35 cellular contexts compared by ENCODE assay signal in genomic region chr3:48345946-48346572, GRCh38. TPM values are rescaled to one million over a fixed set of nuclear protein-coding genes. Genes with fewer than 3 reads are reported as not detected.
"Had no signal": no experiment of that assay in that cellular context is flagged by ENCODE, and none has a peak within 500 bp of the region (broad histone marks: within the 10 kb centered on the region; RNA-seq: fewer than 3 reads in every experiment).

No MANE protein-coding gene starts in this region.

- H3K9me3 ChIP-seq: ascending aorta, SJCRH30 had no signal

- H3K4me3 ChIP-seq: ascending aorta, cardiac muscle cell, SJCRH30 had no signal

- H3K27ac Mint-ChIP-seq: activated CD4-positive, alpha-beta memory T cell treated with anti-CD3 and anti-CD28 coated beads, Interleukin-2, amount 10 ng/mL, durations not matched to agents 7 days and 5 days; activated CD8-positive, alpha-beta memory T cell treated with anti-CD3 and anti-CD28 coated beads, Interleukin-2, amount 10 ng/mL, durations not matched to agents 7 days and 5 days; activated naive CD4-positive, alpha-beta T cell treated with anti-CD3 and anti-CD28 coated beads, Interleukin-2, amount 50 U/mL, for 24 hours; activated naive CD8-positive, alpha-beta T cell treated with anti-CD3 and anti-CD28 coated beads, Interleukin-2, amount 10 ng/mL, durations not matched to agents 7 days and 5 days; activated T-helper 2 cell treated with anti-CD3 and anti-CD28 coated beads, Interferon-gamma antibody, Interleukin-2, Interleukin-4, amounts not matched to agents 10 μg/mL and 5 μg/mL and 100 μg/mL, durations not matched to agents 14 hours and 24 hours and 36 hours had no signal

- H3K4me1 ChIP-seq: ascending aorta had no signal

- H3K9me3 Mint-ChIP-seq: activated CD4-positive, alpha-beta memory T cell treated with anti-CD3 and anti-CD28 coated beads, Interleukin-2, amount 10 ng/mL, durations not matched to agents 7 days and 5 days; activated naive CD4-positive, alpha-beta T cell treated with anti-CD3 and anti-CD28 coated beads, Interleukin-2, amount 50 U/mL, for 24 hours; activated naive CD8-positive, alpha-beta T cell treated with anti-CD3 and anti-CD28 coated beads, Interleukin-2, amount 10 ng/mL, durations not matched to agents 7 days and 5 days; activated T-helper 2 cell treated with anti-CD3 and anti-CD28 coated beads, Interferon-gamma antibody, Interleukin-2, Interleukin-4, amounts not matched to agents 10 μg/mL and 5 μg/mL and 100 μg/mL, durations not matched to agents 14 hours and 24 hours and 36 hours; central memory CD8-positive, alpha-beta T cell had no signal

- H3K27me3 Mint-ChIP-seq: activated naive CD4-positive, alpha-beta T cell treated with anti-CD3 and anti-CD28 coated beads, Interleukin-2, amount 50 U/mL, for 24 hours had no signal

- H3K36me3 ChIP-seq: ascending aorta, cardiac muscle cell, SJCRH30, WERI-Rb-1 had no signal

- H3K36me3 Mint-ChIP-seq: activated CD8-positive, alpha-beta memory T cell treated with anti-CD3 and anti-CD28 coated beads, Interleukin-2, amount 10 ng/mL, durations not matched to agents 7 days and 5 days; activated naive CD4-positive, alpha-beta T cell treated with anti-CD3 and anti-CD28 coated beads, Interleukin-2, amount 50 U/mL, for 24 hours; activated naive CD8-positive, alpha-beta T cell treated with anti-CD3 and anti-CD28 coated beads, Interleukin-2, amount 10 ng/mL, durations not matched to agents 7 days and 5 days had no signal

- H3K27me3 ChIP-seq: ascending aorta, SJCRH30 had no signal

- H3K4me3 Mint-ChIP-seq: activated CD4-positive, alpha-beta memory T cell treated with anti-CD3 and anti-CD28 coated beads, Interleukin-2, amount 10 ng/mL, durations not matched to agents 7 days and 5 days; activated CD8-positive, alpha-beta memory T cell treated with anti-CD3 and anti-CD28 coated beads, Interleukin-2, amount 10 ng/mL, durations not matched to agents 7 days and 5 days; activated naive CD4-positive, alpha-beta T cell treated with anti-CD3 and anti-CD28 coated beads, Interleukin-2, amount 50 U/mL, for 24 hours; activated naive CD8-positive, alpha-beta T cell treated with anti-CD3 and anti-CD28 coated beads, Interleukin-2, amount 10 ng/mL, durations not matched to agents 7 days and 5 days; central memory CD8-positive, alpha-beta T cell had no signal

- H3K27ac ChIP-seq: ascending aorta, cardiac muscle cell, SJCRH30, WERI-Rb-1 had no signal

- ATAC-seq: activated CD8-positive, alpha-beta memory T cell treated with anti-CD3 and anti-CD28 coated beads, Interleukin-2, amount 10 ng/mL, durations not matched to agents 7 days and 5 days; Panc1 had no signal

- DNase-seq: activated CD4-positive, alpha-beta memory T cell treated with anti-CD3 and anti-CD28 coated beads, Interleukin-2, amount 10 ng/mL, durations not matched to agents 7 days and 5 days; activated CD4-positive, alpha-beta T cell treated with anti-CD3 and anti-CD28 coated beads for 1 hour; activated CD4-positive, alpha-beta T cell treated with anti-CD3 and anti-CD28 coated beads for 48 hours; activated CD4-positive, CD25-positive, alpha-beta regulatory T cell; activated CD8-positive, alpha-beta memory T cell treated with anti-CD3 and anti-CD28 coated beads for 24 hours; activated CD8-positive, alpha-beta memory T cell treated with anti-CD3 and anti-CD28 coated beads, Interleukin-2, amount 10 ng/mL, durations not matched to agents 7 days and 5 days; activated gamma-delta T cell; activated naive CD4-positive, alpha-beta T cell treated with Interleukin-2 at 50 U/mL for 16 hours; activated naive CD8-positive, alpha-beta T cell treated with anti-CD3 and anti-CD28 coated beads, Interleukin-2, amount 10 ng/mL, durations not matched to agents 7 days and 5 days; activated T-cell treated with anti-CD3 and anti-CD28 coated beads, Interleukin-2, amount 50 U/mL, for 1 hour; amygdala; NCI-H1105; NCI-H1417 treated with DMSO at 0.1 percent for 48 hours; NCI-H187 treated with DMSO at 0.1 percent for 48 hours; NCI-H2081; NCI-H2171 treated with DMSO at 0.1 percent for 48 hours; NCI-H2227 treated with DMSO at 0.1 percent for 48 hours; NCI-H446; NCI-H510A treated with DMSO at 0.1 percent for 48 hours; SHP77; SJCRH30; SW 1271; T-helper 1 cell; T-helper 9 cell; WERI-Rb-1 had no signal

- H3K4me1 Mint-ChIP-seq: activated CD4-positive, alpha-beta memory T cell treated with anti-CD3 and anti-CD28 coated beads, Interleukin-2, amount 10 ng/mL, durations not matched to agents 7 days and 5 days; activated CD8-positive, alpha-beta memory T cell treated with anti-CD3 and anti-CD28 coated beads, Interleukin-2, amount 10 ng/mL, durations not matched to agents 7 days and 5 days; activated naive CD4-positive, alpha-beta T cell treated with anti-CD3 and anti-CD28 coated beads, Interleukin-2, amount 50 U/mL, for 24 hours; activated naive CD8-positive, alpha-beta T cell treated with anti-CD3 and anti-CD28 coated beads, Interleukin-2, amount 10 ng/mL, durations not matched to agents 7 days and 5 days; central memory CD8-positive, alpha-beta T cell had no signal

RNA-seq across cellular contexts. Expression of gene SPINK8, which starts 12.6 kb away (rescaled TPM):
- total RNA-seq: activated CD4-positive, alpha-beta memory T cell treated with anti-CD3 and anti-CD28 coated beads, Interleukin-2, amount 10 ng/mL, durations not matched to agents 7 days and 5 days; activated CD8-positive, alpha-beta memory T cell treated with anti-CD3 and anti-CD28 coated beads, Interleukin-2, amount 10 ng/mL, durations not matched to agents 7 days and 5 days; activated naive CD8-positive, alpha-beta T cell treated with anti-CD3 and anti-CD28 coated beads, Interleukin-2, amount 10 ng/mL, durations not matched to agents 7 days and 5 days; activated T-helper 2 cell treated with anti-CD3 and anti-CD28 coated beads, Interferon-gamma antibody, Interleukin-2, Interleukin-4, amounts not matched to agents 10 μg/mL and 5 μg/mL and 100 μg/mL, durations not matched to agents 14 hours and 24 hours and 36 hours; ascending aorta; cardiac muscle cell; chondrocyte; MCF 10A; RPMI7951; SJCRH30 had no signal
- polyA plus RNA-seq: adipose tissue, cardiac muscle cell had no signal

RNA-seq across cellular contexts. Expression of gene FBXW12, which starts 26.0 kb away (rescaled TPM):
- total RNA-seq: activated CD4-positive, alpha-beta memory T cell treated with anti-CD3 and anti-CD28 coated beads, Interleukin-2, amount 10 ng/mL, durations not matched to agents 7 days and 5 days; activated CD8-positive, alpha-beta memory T cell treated with anti-CD3 and anti-CD28 coated beads, Interleukin-2, amount 10 ng/mL, durations not matched to agents 7 days and 5 days; activated naive CD8-positive, alpha-beta T cell treated with anti-CD3 and anti-CD28 coated beads, Interleukin-2, amount 10 ng/mL, durations not matched to agents 7 days and 5 days; activated T-helper 2 cell treated with anti-CD3 and anti-CD28 coated beads, Interferon-gamma antibody, Interleukin-2, Interleukin-4, amounts not matched to agents 10 μg/mL and 5 μg/mL and 100 μg/mL, durations not matched to agents 14 hours and 24 hours and 36 hours; ascending aorta; chondrocyte; MCF 10A; RPMI7951 had no signal
